ENCODE assay signal across 17 cellular contexts in the genomic region with DNA sequence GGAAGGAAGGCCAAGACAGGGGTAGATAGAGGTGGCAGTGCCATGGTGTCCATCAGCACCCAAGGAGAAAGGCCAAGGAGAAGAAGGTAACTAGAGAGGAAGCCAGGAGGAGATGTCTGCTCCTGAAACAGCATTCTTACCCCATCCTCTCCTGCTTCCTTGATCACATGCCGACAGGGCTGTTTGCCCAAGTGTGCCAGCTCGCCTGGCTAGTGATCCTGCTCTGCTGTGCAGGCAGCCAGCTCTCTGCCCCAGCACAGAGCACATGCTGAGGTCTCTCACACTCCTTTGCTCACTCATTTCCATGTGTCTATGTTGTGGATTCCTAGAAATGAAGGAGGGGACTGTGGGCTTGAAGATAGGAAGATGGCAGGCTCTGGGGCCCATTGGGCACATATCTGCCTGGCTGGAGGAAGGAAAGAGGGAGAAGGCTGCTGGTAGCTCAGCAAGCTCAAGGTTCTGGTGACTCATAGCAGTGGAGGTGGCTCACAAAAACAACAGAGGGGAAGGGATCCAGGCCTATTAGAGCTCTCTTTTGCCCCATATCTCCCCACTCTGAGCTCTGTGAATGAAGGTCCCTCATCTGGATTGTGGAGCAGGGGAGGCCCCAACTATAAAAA. TPM values are rescaled to one million over a fixed set of nuclear protein-coding genes. Genes with fewer than 3 reads are reported as not detected.
DNase-seq lines count a peak whose midpoint lies in the region; ATAC-seq and TF ChIP-seq lines count a peak whose summit lies in the region.
"Had no signal": no experiment of that assay in that cellular context is flagged by ENCODE, and none has a peak within 500 bp of the region (broad histone marks: within the 10 kb centered on the region; RNA-seq: fewer than 3 reads in every experiment).

No MANE protein-coding gene starts in this region.

- 21 to 25% methylated on average over 2 of the region's 2 CpGs for WGBS in GM23248 (ENCODE audit: low coverage in 1 of 2, low lambda C conversion rate in 2 of 2, missing lambda C conversion rate in 2 of 2), 2 experiments
- WGBS in neuronal stem cell (ENCODE audit: extremely low coverage in 2 of 2, insufficient read length in 2 of 2, insufficient replicate concordance in 1 of 2), 2 donors, result no CpG with 5 or more reads among the region's 2 CpGs

- no peaks in the 10 kb centered on the region for H3K9me2 ChIP-seq in GM23248 (ENCODE audit: insufficient read depth)

- H4K20me1 ChIP-seq in GM23248 (ENCODE audit: insufficient read depth), result no peaks in the 10 kb centered on the region

- no peak overlapping the region for H2BK5ac ChIP-seq in neuronal stem cell (ENCODE audit: low read length)

- H3K79me1 ChIP-seq in neuronal stem cell (ENCODE audit: low read depth, low read length), result no peaks in the 10 kb centered on the region

- H3F3A ChIP-seq in GM23248 (ENCODE audit: insufficient read depth), result no peaks in the 10 kb centered on the region; the same call in 1 of the 2 replicates

- no peaks in the 10 kb centered on the region for H3K79me2 ChIP-seq in GM23248 (ENCODE audit: insufficient read depth)

- H3K4me2 ChIP-seq in GM23248 (ENCODE audit: unreplicated experiment) (no peak overlapping the region), neuronal stem cell (ENCODE audit: insufficient read depth, low read length, poor library complexity, severe bottlenecking) (no peak overlapping the region)

- H3K27ac ChIP-seq in GM23248 (no peak overlapping the region), RWPE1 (0 out of 2 replicates have a peak overlapping the region, but pooled peaks have one; percentile 10), neuronal stem cell (replicated peaks; ENCODE audit: low read length) (no peak overlapping the region)
- H3K27ac ChIP-seq: ascending aorta, SJCRH30, thoracic aorta had no signal

- POLR2A ChIA-PET in RWPE1 (lab: Yijun Ruan, JAX; ENCODE audit: low non-redundant PET), result no interaction called here

- no peak overlapping the region for H2AK5ac ChIP-seq in neuronal stem cell (ENCODE audit: low read depth, low read length)

- no peak overlapping the region for H3K4me3 ChIP-seq in GM23248
- no peak overlapping the region for H3K4me3 ChIP-seq in neuronal stem cell (ENCODE audit: low read length in 2 of 2)
- H3K4me3 ChIP-seq: ascending aorta, SJCRH30, thoracic aorta had no signal

- H2BK15ac ChIP-seq in neuronal stem cell (ENCODE audit: low read length), result no peak overlapping the region

- no peaks in the 10 kb centered on the region for H3K9me3 ChIP-seq in GM23248 (ENCODE audit: low read depth)
- no peaks in the 10 kb centered on the region for H3K9me3 ChIP-seq in neuronal stem cell (replicated peaks in 1 of 2; ENCODE audit: control insufficient read depth in 2 of 2, insufficient read depth in 1 of 2, low read depth in 1 of 2, low read length in 2 of 2)
- H3K9me3 ChIP-seq: ascending aorta, SJCRH30, thoracic aorta had no signal

- in situ Hi-C loops in GM23248 (cut with MboI), result no loop called here

- no peak overlapping the region for H3K4ac ChIP-seq in neuronal stem cell (ENCODE audit: low read length)

- H3K9ac ChIP-seq in GM23248, result no peak overlapping the region
- H3K9ac ChIP-seq in neuronal stem cell (ENCODE audit: low read depth, low read length, poor library complexity), result no peak overlapping the region

- no peak overlapping the region for H2AFZ ChIP-seq in GM23248
- H2AFZ ChIP-seq in neuronal stem cell (ENCODE audit: low read length), result no peak overlapping the region

- H4K8ac ChIP-seq in neuronal stem cell (ENCODE audit: low read depth, low read length), result no peak overlapping the region

- H2BK12ac ChIP-seq in neuronal stem cell (ENCODE audit: low read length), result no peak overlapping the region

- H4K91ac ChIP-seq in neuronal stem cell (ENCODE audit: low read depth, low read length, poor library complexity), result no peak overlapping the region

- no peak overlapping the region for H3K18ac ChIP-seq in neuronal stem cell (ENCODE audit: low read length)

- DNase-seq in GM23248 (peak; percentile 84), RWPE1 (ENCODE audit: low spot score) (no peak), dermis blood vessel endothelial cell (peak; percentile 55), putamen (ENCODE audit: low spot score) (peak; percentile 46), neuronal stem cell (ENCODE audit: low spot score) (no peak), SHP77 treated with DMSO at 0.1 percent for 48 hours (lab: John Stamatoyannopoulos, UW) (no peak)
- no peak for DNase-seq in stimulated activated CD4-positive, alpha-beta T cell treated with anti-CD3 and anti-CD28 coated beads, Interleukin-4, amount 100 ng/mL, for 24 hours
- DNase-seq: activated B cell treated with CpG ODN at 0.5 μM for 24 hours; activated T-cell treated with anti-CD3 and anti-CD28 coated beads, Interleukin-2, amount 50 U/mL, for 4 hours; NCI-H1105 treated with DMSO at 0.1 percent for 48 hours; NCI-H510A treated with DMSO at 0.1 percent for 48 hours; SJCRH30 had no signal

- H3K36me3 ChIP-seq in GM23248 (ENCODE audit: low read depth) (no peaks in the 10 kb centered on the region; the same call in 1 of the 2 replicates), neuronal stem cell (replicated peaks in 1 of 2; ENCODE audit: control insufficient read depth in 2 of 2, insufficient read depth in 2 of 2, low read length in 2 of 2) (peaks cover 23 to 90% of the 10 kb centered on the region in 2 donors)
- H3K36me3 ChIP-seq: SJCRH30 had no signal

- ATAC-seq in GM21528 (IDR thresholded peaks at IDR 0.05; ENCODE audit: low FRiP score, unreplicated experiment), result no peak
- ATAC-seq: activated T-cell treated with anti-CD3 and anti-CD28 coated beads, Interleukin-2, amount 50 U/mL, for 4 hours had no signal

- H3K14ac ChIP-seq in neuronal stem cell (ENCODE audit: low read length), result no peak overlapping the region

- no peaks in the 10 kb centered on the region for H3K27me3 ChIP-seq in GM23248 (replicated peaks; ENCODE audit: insufficient read depth)
- H3K27me3 ChIP-seq in neuronal stem cell (ENCODE audit: control insufficient read depth in 3 of 3, insufficient read depth in 3 of 3, low read depth in 1 of 3, low read length in 3 of 3), result no peaks in the 10 kb centered on the region
- H3K27me3 ChIP-seq: ascending aorta, SJCRH30 had no signal

- H2BK120ac ChIP-seq in neuronal stem cell (ENCODE audit: low read depth, low read length), result no peak overlapping the region

- no peak for TF ChIP-seq CTCF in RWPE1 (conservative IDR thresholded peaks at IDR 0.05; ENCODE audit: low read depth)

- peaks cover 23% of the 10 kb centered on the region for H3K4me1 ChIP-seq in GM23248 (ENCODE audit: insufficient read depth)
- no peaks in the 10 kb centered on the region for H3K4me1 ChIP-seq in neuronal stem cell (ENCODE audit: control insufficient read depth in 2 of 2, insufficient read depth in 1 of 2, low read depth in 1 of 2, low read length in 2 of 2)
- H3K4me1 ChIP-seq: ascending aorta, SJCRH30 had no signal

- H3K23ac ChIP-seq in neuronal stem cell (ENCODE audit: low read depth, low read length, poor library complexity), result no peak overlapping the region

- CTCF ChIA-PET in RWPE1 (lab: Yijun Ruan, JAX), result interaction anchor here (1.5 to 2.3 kb wide), 2 partner anchors 68 to 70 kb away, joined by 4 to 9 read pairs; no protein-coding TSS in a partner anchor

RNA-seq across cellular contexts. Expression of a gene that starts 54.3 kb away (rescaled TPM):
- not detected in 2 replicates for total RNA-seq in GM23248 (2014; rRNA removed; shearing (Covaris generic))
- not detected in 2 replicates for polyA plus RNA-seq in GM23248 (2016; fragmentation: Nextera tagmentation; extraction: Ambion mirVana)
- total RNA-seq in dermis blood vessel endothelial cell, result not detected in 2 replicates
- polyA plus RNA-seq in neuronal stem cell (2013, experiment 1 of 2), result not detected
- not detected for polyA plus RNA-seq in neuronal stem cell (2013, experiment 2 of 2)
- total RNA-seq: activated B cell treated with CpG ODN at 0.5 μM for 24 hours; activated T-cell treated with anti-CD3 and anti-CD28 coated beads, Interleukin-2, amount 50 U/mL, for 4 hours; ascending aorta; mesothelial cell of epicardium; pulmonary artery endothelial cell; SJCRH30; thoracic aorta had no signal

Comparison
In these comparisons a context has a peak if more than half of its experiments do, and no peak if none do; other contexts are left out.
1. DNase-seq: peak in GM23248 (single experiment), dermis blood vessel endothelial cell (single experiment) and putamen (single experiment); none in RWPE1 (single experiment), neuronal stem cell (single experiment), SHP77 treated with DMSO at 0.1 percent for 48 hours (single experiment) and stimulated activated CD4-positive, alpha-beta T cell treated with anti-CD3 and anti-CD28 coated beads, Interleukin-4, amount 100 ng/mL, for 24 hours (single experiment).